Comparison of ENCODE assay signal across 17 cellular contexts in genomic region chr6:87806635-87807034, GRCh38.
DNase-seq lines count a peak whose midpoint lies in the region; TF ChIP-seq lines count a peak whose summit lies in the region.
"Had no signal": no experiment of that assay in that cellular context is flagged by ENCODE, and none has a peak within 500 bp of the region (broad histone marks: within the 10 kb centered on the region; RNA-seq: fewer than 3 reads in every experiment).

No MANE protein-coding gene starts in this region.

- H3K4me2 ChIP-seq in OCI-LY3 (ENCODE audit: low read length) (peak overlapping the region; percentile 45), MM.1S (ENCODE audit: low read depth, low read length) (no peak overlapping the region)

- TF ChIP-seq CTCF in GM12865 (IDR thresholded peaks at IDR 0.05; ENCODE audit: insufficient read depth, low read depth, low read length, missing control alignments) (no peak), OCI-LY3 (IDR thresholded peaks at IDR 0.05; ENCODE audit: low read depth, low read length) (no peak), mesothelial cell of epicardium (IDR thresholded peaks at IDR 0.05; ENCODE audit: unreplicated experiment) (no peak), MM.1S (IDR thresholded peaks at IDR 0.05; ENCODE audit: low read length) (no peak)

- H3K27ac Mint-ChIP-seq in mesothelial cell of epicardium = peak overlapping the region; percentile 78
- H3K27ac Mint-ChIP-seq: activated naive CD4-positive, alpha-beta T cell treated with anti-CD3 and anti-CD28 coated beads, Interleukin-2, amount 50 U/mL, for 24 hours; CD8-positive, alpha-beta T cell had no signal

- H3K79me2 ChIP-seq in OCI-LY3 (ENCODE audit: low read length) = no peaks in the 10 kb centered on the region
- H3K79me2 ChIP-seq in MM.1S (ENCODE audit: low read length) = no peaks in the 10 kb centered on the region

- no peak overlapping the region for H3K4me3 Mint-ChIP-seq in mesothelial cell of epicardium
- H3K4me3 Mint-ChIP-seq: activated naive CD4-positive, alpha-beta T cell treated with anti-CD3 and anti-CD28 coated beads, Interleukin-2, amount 50 U/mL, for 24 hours; CD8-positive, alpha-beta T cell; nephron progenitor cell had no signal

- H3K4me1 Mint-ChIP-seq in mesothelial cell of epicardium = peaks cover 24% of the 10 kb centered on the region
- H3K4me1 Mint-ChIP-seq: activated naive CD4-positive, alpha-beta T cell treated with anti-CD3 and anti-CD28 coated beads, Interleukin-2, amount 50 U/mL, for 24 hours had no signal

- no peaks in the 10 kb centered on the region for H3K9me2 ChIP-seq in MM.1S (replicated peaks; ENCODE audit: insufficient read depth, low read length)

- no peaks in the 10 kb centered on the region for H3K36me3 Mint-ChIP-seq in mesothelial cell of epicardium
- H3K36me3 Mint-ChIP-seq: activated naive CD4-positive, alpha-beta T cell treated with anti-CD3 and anti-CD28 coated beads, Interleukin-2, amount 50 U/mL, for 24 hours; CD8-positive, alpha-beta T cell; IgD-negative memory B cell had no signal

- H3K27me3 ChIP-seq in OCI-LY3 (ENCODE audit: low read depth, low read length) (no peaks in the 10 kb centered on the region), MM.1S (replicated peaks; ENCODE audit: insufficient read depth, low read length) (no peaks in the 10 kb centered on the region)
- H3K27me3 ChIP-seq: cardiac muscle cell, SJSA1 had no signal

- no peak overlapping the region for H3K9ac ChIP-seq in OCI-LY3 (ENCODE audit: low read length)
- no peak overlapping the region for H3K9ac ChIP-seq in MM.1S (ENCODE audit: low read length)

- no peak overlapping the region for H2AFZ ChIP-seq in OCI-LY3 (ENCODE audit: low read depth, low read length)
- H2AFZ ChIP-seq in MM.1S (ENCODE audit: low read length) = no peak overlapping the region

- H3K4me3 ChIP-seq in GM12865 (ENCODE audit: low read depth, low read length) (peak overlapping the region; percentile 47), OCI-LY3 (ENCODE audit: low read length) (no peak overlapping the region), MM.1S (ENCODE audit: low read length) (no peak overlapping the region)
- H3K4me3 ChIP-seq: cardiac muscle cell, SJSA1, skin epidermis had no signal

- H3K9me3 Mint-ChIP-seq in mesothelial cell of epicardium = no peaks in the 10 kb centered on the region
- H3K9me3 Mint-ChIP-seq: activated naive CD4-positive, alpha-beta T cell treated with anti-CD3 and anti-CD28 coated beads, Interleukin-2, amount 50 U/mL, for 24 hours; CD8-positive, alpha-beta T cell; IgD-negative memory B cell; nephron progenitor cell had no signal

- peaks cover 45% of the 10 kb centered on the region for H3K4me1 ChIP-seq in OCI-LY3 (ENCODE audit: low read length)
- H3K4me1 ChIP-seq in MM.1S (ENCODE audit: low read length) = no peaks in the 10 kb centered on the region

- no peaks in the 10 kb centered on the region for H3K36me3 ChIP-seq in OCI-LY3 (replicated peaks; ENCODE audit: low read depth, low read length)
- no peaks in the 10 kb centered on the region for H3K36me3 ChIP-seq in MM.1S (replicated peaks; ENCODE audit: insufficient read depth, low read length)
- H3K36me3 ChIP-seq: cardiac muscle cell, SJSA1 had no signal

- DNase-seq in GM12865 (ENCODE audit: low read depth) (peak; percentile 34), NCI-H1417 treated with DMSO at 0.1 percent for 48 hours (lab: John Stamatoyannopoulos, UW) (peak; percentile 6), mesothelial cell of epicardium (ENCODE audit: low spot score in 2 of 2, unreplicated experiment in 2 of 2) (no peak), Ammon's horn (ENCODE audit: low spot score) (no peak), MM.1S (no peak), MV-4-11 (lab: John Stamatoyannopoulos, UW) (no peak)
- DNase-seq: CD8-positive, alpha-beta T cell; glutamatergic neuron; left cardiac atrium; nephron progenitor cell had no signal

- no peaks in the 10 kb centered on the region for H3K27me3 Mint-ChIP-seq in mesothelial cell of epicardium (ENCODE audit: low read depth)
- H3K27me3 Mint-ChIP-seq: activated naive CD4-positive, alpha-beta T cell treated with anti-CD3 and anti-CD28 coated beads, Interleukin-2, amount 50 U/mL, for 24 hours; IgD-negative memory B cell had no signal

- H3K27ac ChIP-seq in OCI-LY3 (ENCODE audit: low read length) (peak overlapping the region; percentile 61), MM.1S (ENCODE audit: low read length) (no peak overlapping the region)
- H3K27ac ChIP-seq: cardiac muscle cell, SJSA1, skin epidermis, VCaP had no signal

- H4K20me1 ChIP-seq in OCI-LY3 (ENCODE audit: insufficient read depth, low read length) (no peaks in the 10 kb centered on the region), MM.1S (ENCODE audit: insufficient read depth, low read length) (no peaks in the 10 kb centered on the region)

- H3K9me3 ChIP-seq in OCI-LY3 (ENCODE audit: insufficient read depth, low read length) = no peaks in the 10 kb centered on the region
- no peaks in the 10 kb centered on the region for H3K9me3 ChIP-seq in MM.1S (replicated peaks; ENCODE audit: insufficient read depth, low read length)

- peaks cover 2% of the 10 kb centered on the region; the same call in 1 of the 2 replicates for H3F3A ChIP-seq in MM.1S (ENCODE audit: insufficient read depth, low read length)

Comparison
In these comparisons a context has a peak if more than half of its experiments do, and no peak if none do; other contexts are left out.
1. DNase-seq: peak in GM12865 (single experiment) and NCI-H1417 treated with DMSO at 0.1 percent for 48 hours (single experiment); none in mesothelial cell of epicardium (0 of 2), Ammon's horn (single experiment), MM.1S (single experiment) and MV-4-11 (single experiment).